Comparison of ENCODE assay signal across 1 cellular context in genomic region chr17:14116263-14117024, GRCh38.
TF ChIP-seq lines count a peak whose summit lies in the region.

No MANE protein-coding gene starts in this region.

TF ChIP-seq in WTC11, 78 proteins besides CTCF, POLR2A, EP300 and RAD21 (continued from another document):
- TF ChIP-seq ZNF219 (CRISPR knock-in tag; IDR thresholded peaks at IDR 0.05; ENCODE audit: borderline replicate concordance) (no peak), TP53 (CRISPR knock-in tag; IDR thresholded peaks at IDR 0.05) (no peak)
- TF ChIP-seq, protein P1, sequence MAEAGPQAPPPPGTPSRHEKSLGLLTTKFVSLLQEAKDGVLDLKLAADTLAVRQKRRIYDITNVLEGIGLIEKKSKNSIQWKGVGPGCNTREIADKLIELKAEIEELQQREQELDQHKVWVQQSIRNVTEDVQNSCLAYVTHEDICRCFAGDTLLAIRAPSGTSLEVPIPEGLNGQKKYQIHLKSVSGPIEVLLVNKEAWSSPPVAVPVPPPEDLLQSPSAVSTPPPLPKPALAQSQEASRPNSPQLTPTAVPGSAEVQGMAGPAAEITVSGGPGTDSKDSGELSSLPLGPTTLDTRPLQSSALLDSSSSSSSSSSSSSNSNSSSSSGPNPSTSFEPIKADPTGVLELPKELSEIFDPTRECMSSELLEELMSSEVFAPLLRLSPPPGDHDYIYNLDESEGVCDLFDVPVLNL (CRISPR knock-in tag; IDR thresholded peaks at IDR 0.05; ENCODE audit: borderline replicate concordance, low read depth) = no peak
